ENCODE assay signal across 26 cellular contexts in the genomic region with DNA sequence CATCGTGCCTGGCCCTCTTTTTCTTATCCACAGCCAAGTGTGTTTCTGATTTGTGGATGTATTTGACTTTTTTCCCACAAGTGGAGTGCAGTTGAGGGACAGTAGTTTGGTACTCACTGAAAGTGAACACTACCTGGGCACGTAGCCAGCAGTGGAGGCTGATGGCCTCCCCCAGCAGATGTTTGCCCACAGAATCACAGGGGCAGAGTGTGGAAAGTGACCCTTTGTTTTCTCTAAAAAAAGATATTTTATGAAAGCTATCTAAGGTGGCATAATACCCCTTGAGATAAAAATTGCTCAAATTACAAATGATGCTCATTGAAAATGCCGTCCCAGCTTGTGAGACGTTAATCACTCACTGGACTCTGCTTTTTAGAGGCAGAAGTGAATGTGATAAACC. TPM values are rescaled to one million over a fixed set of nuclear protein-coding genes. Genes with fewer than 3 reads are reported as not detected.
"Had no signal": no experiment of that assay in that cellular context is flagged by ENCODE, and none has a peak within 500 bp of the region (broad histone marks: within the 10 kb centered on the region; RNA-seq: fewer than 3 reads in every experiment).

No MANE protein-coding gene starts in this region.

- DNase-seq: dermis blood vessel endothelial cell; erythroblast; foreskin melanocyte; kidney glomerular epithelial cell; mesendoderm; naive thymus-derived CD4-positive, alpha-beta T cell; nephron progenitor cell; psoas muscle; retina; spleen; stimulated activated CD4-positive, alpha-beta T cell treated with anti-CD3 and anti-CD28 coated beads, Interleukin-15, amount 100 ng/mL, for 24 hours; stimulated activated CD4-positive, alpha-beta T cell treated with anti-CD3 and anti-CD28 coated beads, Interleukin-1b, Interleukin-23, amount 100 ng/mL, for 48 hours; stimulated activated CD4-positive, alpha-beta T cell treated with anti-CD3 and anti-CD28 coated beads, Interleukin-4, amount 100 ng/mL, for 24 hours; tibial artery; upper lobe of left lung; uterus had no signal

- H3K4me3 ChIP-seq: hepatocyte, psoas muscle, spleen, tibial artery, upper lobe of left lung, uterus had no signal

- H3K27ac Mint-ChIP-seq: stimulated activated memory B cell treated with anti-CD40 and anti-IgM and Interleukin-4, amounts not matched to agents 10 μg/mL and 1 μg/mL and 100 μg/mL, for 72 hours; stimulated activated naive CD8-positive, alpha-beta T cell treated with anti-CD3 and anti-CD28 coated beads, Interleukin-15, Interleukin-2, amounts not matched to agents 100 ng/mL and 50 ng/mL, for 24 hours had no signal

- H3K27me3 Mint-ChIP-seq: naive thymus-derived CD4-positive, alpha-beta T cell; stimulated activated memory B cell treated with anti-CD40 and anti-IgM and Interleukin-4, amounts not matched to agents 10 μg/mL and 1 μg/mL and 100 μg/mL, for 72 hours; stimulated activated naive CD8-positive, alpha-beta T cell treated with anti-CD3 and anti-CD28 coated beads, Interleukin-15, Interleukin-2, amounts not matched to agents 100 ng/mL and 50 ng/mL, for 24 hours had no signal

- H3K4me1 ChIP-seq: psoas muscle, tibial artery, upper lobe of left lung, uterus had no signal

- H3K4me1 Mint-ChIP-seq: nephron progenitor cell had no signal

- H3K9me3 ChIP-seq: psoas muscle, spleen, tibial artery, upper lobe of left lung, uterus had no signal

- H3K27me3 ChIP-seq: hepatocyte, spleen, tibial artery, upper lobe of left lung, uterus had no signal

- H3K9me3 Mint-ChIP-seq: naive thymus-derived CD4-positive, alpha-beta T cell; nephron progenitor cell; stimulated activated memory B cell treated with anti-CD40 and anti-IgM and Interleukin-4, amounts not matched to agents 10 μg/mL and 1 μg/mL and 100 μg/mL, for 72 hours; stimulated activated naive CD8-positive, alpha-beta T cell treated with anti-CD3 and anti-CD28 coated beads, Interleukin-15, Interleukin-2, amounts not matched to agents 100 ng/mL and 50 ng/mL, for 24 hours had no signal

- H3K27ac ChIP-seq: hepatocyte, psoas muscle, spleen, tibial artery, upper lobe of left lung, uterus had no signal

- H3K36me3 ChIP-seq: uterus had no signal

- H3K4me3 Mint-ChIP-seq: naive thymus-derived CD4-positive, alpha-beta T cell; nephron progenitor cell; stimulated activated memory B cell treated with anti-CD40 and anti-IgM and Interleukin-4, amounts not matched to agents 10 μg/mL and 1 μg/mL and 100 μg/mL, for 72 hours; stimulated activated naive CD8-positive, alpha-beta T cell treated with anti-CD3 and anti-CD28 coated beads, Interleukin-15, Interleukin-2, amounts not matched to agents 100 ng/mL and 50 ng/mL, for 24 hours had no signal

RNA-seq across cellular contexts. Expression of gene IDI2, which starts 59.6 kb away (rescaled TPM):
- total RNA-seq: dermis blood vessel endothelial cell; endothelial cell of umbilical vein; liver; lung microvascular endothelial cell; naive thymus-derived CD4-positive, alpha-beta T cell; osteoblast; sciatic nerve; skeletal muscle tissue; spleen; temporal lobe; upper lobe of left lung; uterus had no signal
- polyA plus RNA-seq: endothelial cell of umbilical vein; liver; naive thymus-derived CD4-positive, alpha-beta T cell had no signal
